12 cellular contexts compared by ENCODE assay signal in genomic region chr1:109570414-109570813, GRCh38. TPM values are rescaled to one million over a fixed set of nuclear protein-coding genes. Genes with fewer than 3 reads are reported as not detected.
DNase-seq lines count a peak whose midpoint lies in the region; ATAC-seq and TF ChIP-seq lines count a peak whose summit lies in the region.
"Had no signal": no experiment of that assay in that cellular context is flagged by ENCODE, and none has a peak within 500 bp of the region (broad histone marks: within the 10 kb centered on the region; RNA-seq: fewer than 3 reads in every experiment).

No MANE protein-coding gene starts in this region.

- TF ChIP-seq CTCF in lower lobe of right lung (IDR thresholded peaks at IDR 0.05): no peak

- no peaks in the 10 kb centered on the region for H3K9me3 ChIP-seq in lower lobe of right lung
- H3K9me3 ChIP-seq: right lobe of liver had no signal

- peak; percentile 93 to 94 for ATAC-seq in lower lobe of right lung
- no peak for ATAC-seq in HG03159 (IDR thresholded peaks at IDR 0.05; ENCODE audit: unreplicated experiment)
- no peak for ATAC-seq in HG02870 (IDR thresholded peaks at IDR 0.05; ENCODE audit: unreplicated experiment)
- ATAC-seq: right lobe of liver; stimulated activated naive CD8-positive, alpha-beta T cell treated with anti-CD3 and anti-CD28 coated beads, Interleukin-15, Interleukin-2, amounts not matched to agents 100 U/mL and 50 U/mL, for 24 hours; T-helper 17 cell had no signal

- H3K4me3 ChIP-seq in lower lobe of right lung: no peak overlapping the region
- H3K4me3 ChIP-seq: right lobe of liver had no signal

- no peaks in the 10 kb centered on the region for H3K27me3 ChIP-seq in lower lobe of right lung (ENCODE audit: low read depth)
- H3K27me3 ChIP-seq: right lobe of liver had no signal

- no peak overlapping the region for H3K27ac ChIP-seq in lower lobe of right lung
- H3K27ac ChIP-seq: right lobe of liver had no signal

- intact Hi-C loops in lower lobe of right lung (cut with DNase I): no loop called here

- H3K36me3 ChIP-seq in lower lobe of right lung: no peaks in the 10 kb centered on the region
- H3K36me3 ChIP-seq: right lobe of liver had no signal

- DNase-seq in ELF-1 (ENCODE audit: low read depth, low spot score) (peak; percentile 27), NCI-H510A treated with DMSO at 0.1 percent for 48 hours (lab: John Stamatoyannopoulos, UW) (peak; percentile 69), fibroblast of peridontal ligament (ENCODE audit: extremely low read depth) (peak; percentile 7), lower lobe of right lung (no peak), T-helper 1 cell (no peak), DMS 273 treated with DMSO at 0.1 percent for 48 hours (lab: John Stamatoyannopoulos, UW) (no peak)
- DNase-seq: activated CD4-positive, alpha-beta T cell treated with anti-CD3 and anti-CD28 coated beads, Interleukin-2, amount 10 ng/mL, durations not matched to agents 7 days and 5 days; right lobe of liver; stimulated activated naive CD8-positive, alpha-beta T cell treated with anti-CD3 and anti-CD28 coated beads, Interleukin-15, Interleukin-2, amounts not matched to agents 100 U/mL and 50 U/mL, for 24 hours; T-helper 17 cell had no signal

- peaks cover 74% of the 10 kb centered on the region for H3K4me1 ChIP-seq in lower lobe of right lung

RNA-seq across cellular contexts. Expression of gene GNAI3, which starts 22.0 kb away (rescaled TPM):
- total RNA-seq in lower lobe of right lung: 6.7 TPM

RNA-seq across cellular contexts. Expression of gene GPR61, which starts 30.7 kb away (rescaled TPM):
- not detected for total RNA-seq in lower lobe of right lung
- total RNA-seq: right lobe of liver had no signal

RNA-seq across cellular contexts. Expression of gene GNAT2, which starts 49.0 kb away (rescaled TPM):
- not detected for total RNA-seq in lower lobe of right lung
- total RNA-seq: activated CD4-positive, alpha-beta T cell treated with anti-CD3 and anti-CD28 coated beads, Interleukin-2, amount 10 ng/mL, durations not matched to agents 7 days and 5 days; T-helper 17 cell had no signal

RNA-seq across cellular contexts. Expression of gene AMPD2, which starts 49.2 kb away (rescaled TPM):
- 55.9 TPM for total RNA-seq in lower lobe of right lung

Comparison
In these comparisons a context has a peak if more than half of its experiments do, and no peak if none do; other contexts are left out.
1. DNase-seq: peak in ELF-1 (single experiment), NCI-H510A treated with DMSO at 0.1 percent for 48 hours (single experiment) and fibroblast of peridontal ligament (single experiment); none in lower lobe of right lung (single experiment), T-helper 1 cell (0 of 5) and DMS 273 treated with DMSO at 0.1 percent for 48 hours (single experiment).
2. ATAC-seq: peak in lower lobe of right lung (2 of 2); none in HG03159 (single experiment) and HG02870 (single experiment).